ENCODE assay signal across 11 cellular contexts in genomic region chr17:38727661-38728220, GRCh38. TPM values are rescaled to one million over a fixed set of nuclear protein-coding genes. Genes with fewer than 3 reads are reported as not detected.
DNase-seq lines count a peak whose midpoint lies in the region; ATAC-seq and TF ChIP-seq lines count a peak whose summit lies in the region.
"Had no signal": no experiment of that assay in that cellular context is flagged by ENCODE, and none has a peak within 500 bp of the region (broad histone marks: within the 10 kb centered on the region; RNA-seq: fewer than 3 reads in every experiment).

No MANE protein-coding gene starts in this region.

- H3K4me3 Mint-ChIP-seq in natural killer cell = peak overlapping the region; percentile 89

- no peaks in the 10 kb centered on the region for H3K9me3 ChIP-seq in tibial nerve
- no peaks in the 10 kb centered on the region for H3K9me3 ChIP-seq in body of pancreas
- H3K9me3 ChIP-seq: sigmoid colon had no signal

- ATAC-seq in natural killer cell = peak; percentile 39 to 61 (median 42)
- ATAC-seq in stimulated activated naive CD8-positive, alpha-beta T cell treated with anti-CD3 and anti-CD28 coated beads, Interleukin-15, Interleukin-2, amounts not matched to agents 100 U/mL and 50 U/mL, for 24 hours = peak; percentile 57
- ATAC-seq in GM19395 (IDR thresholded peaks at IDR 0.05; ENCODE audit: unreplicated experiment) = no peak
- ATAC-seq in body of pancreas = no peak
- ATAC-seq: left ventricle myocardium superior had no signal

- no peak for TF ChIP-seq POLR2A in tibial nerve (IDR thresholded peaks at IDR 0.05)
- TF ChIP-seq POLR2A in body of pancreas (IDR thresholded peaks at IDR 0.05) = no peak

- H3K27me3 Mint-ChIP-seq in natural killer cell (ENCODE audit: low read depth in 2 of 2) = no peaks in the 10 kb centered on the region

- intact Hi-C loops in natural killer cell (cut with micrococcal nuclease) = loop anchor here (1.0 to 5.0 kb wide), 4 partner anchors 25 to 425 kb away; partner anchors contain the start of genes PLXDC1 and PSMB3
- intact Hi-C loops in body of pancreas (cut with DNase I) = no loop called here

- H3K27ac ChIP-seq in RWPE1 (peak overlapping the region; percentile 89), tibial nerve (no peak overlapping the region), body of pancreas (no peak overlapping the region)

- peaks cover 81 to 90% of the 10 kb centered on the region in 2 donors for H3K4me1 Mint-ChIP-seq in natural killer cell

- H3K4me1 ChIP-seq in tibial nerve = peaks cover 0 to 68% (median 44%) of the 10 kb centered on the region in 4 donors
- peaks cover 30% of the 10 kb centered on the region for H3K4me1 ChIP-seq in body of pancreas

- no peak for TF ChIP-seq EP300 in tibial nerve (IDR thresholded peaks at IDR 0.05)

- H3K27ac Mint-ChIP-seq in natural killer cell = peak overlapping the region; percentile 98 to 99

- POLR2A ChIA-PET in RWPE1 (lab: Yijun Ruan, JAX; ENCODE audit: low non-redundant PET) = interaction anchor here (0.6 kb wide), 1 partner anchor 45 kb away, joined by 6 read pairs; no protein-coding TSS in a partner anchor

- TF ChIP-seq CTCF in RWPE1 (conservative IDR thresholded peaks at IDR 0.05; ENCODE audit: low read depth) (no peak), natural killer cell (IDR thresholded peaks at IDR 0.05) (no peak), tibial nerve (IDR thresholded peaks at IDR 0.05) (no peak), body of pancreas (IDR thresholded peaks at IDR 0.05) (no peak)

- H3K36me3 Mint-ChIP-seq in natural killer cell = no peaks in the 10 kb centered on the region

- H3K4me3 ChIP-seq in tibial nerve (no peak overlapping the region), body of pancreas (no peak overlapping the region)
- H3K4me3 ChIP-seq: sigmoid colon had no signal

- WGBS in tibial nerve, 2 donors = 77 to 79% methylated on average over 9 of the region's 9 CpGs
- whole genome bisulfite sequencing in body of pancreas, 2 donors = 77 to 92% methylated on average over 9 of the region's 9 CpGs

- peaks cover 0 to 42% (median 0%) of the 10 kb centered on the region in 3 donors for H3K36me3 ChIP-seq in tibial nerve
- no peaks in the 10 kb centered on the region for H3K36me3 ChIP-seq in body of pancreas (replicated peaks in 1 of 2; ENCODE audit: insufficient read depth in 1 of 2, low read depth in 2 of 2)

- CTCF ChIA-PET in RWPE1 (lab: Yijun Ruan, JAX) = interaction anchor here (0.5 to 0.6 kb wide), 2 partner anchors 89 to 1677 kb away, joined by 3 to 4 read pairs; no protein-coding TSS in a partner anchor

- H3K9me3 Mint-ChIP-seq in natural killer cell = no peaks in the 10 kb centered on the region

- DNase-seq in RWPE1 (ENCODE audit: low spot score) (no peak), natural killer cell (peak; percentile 57), dedifferentiated amniotic fluid mesenchymal stem cell (ENCODE audit: extremely low spot score) (no peak), tibial nerve (ENCODE audit: low spot score in 2 of 2) (no peak), body of pancreas (no peak)
- peak; percentile 87 for DNase-seq in activated T-cell treated with anti-CD3 and anti-CD28 coated beads, Interleukin-2, amount 50 U/mL, for 48 hours
- DNase-seq in stimulated activated naive CD8-positive, alpha-beta T cell treated with anti-CD3 and anti-CD28 coated beads, Interleukin-15, Interleukin-2, amounts not matched to agents 100 U/mL and 50 U/mL, for 24 hours = peak; percentile 79
- DNase-seq: left ventricle myocardium superior, NCI-H1105 treated with DMSO at 0.1 percent for 48 hours, sigmoid colon had no signal

- H3K27me3 ChIP-seq in tibial nerve (no peaks in the 10 kb centered on the region), body of pancreas (no peaks in the 10 kb centered on the region)
- H3K27me3 ChIP-seq: sigmoid colon had no signal

RNA-seq across cellular contexts. Expression of gene CISD3, which starts 2.4 kb away (rescaled TPM):
- total RNA-seq in natural killer cell (10 to 100 TPM; 32.6 to 37.4 (median 33.9) TPM), tibial nerve (10 to 100 TPM; 10.2 to 19.2 (median 16.5) TPM), body of pancreas (10 to 100 TPM; 11.2 TPM)

RNA-seq across cellular contexts. Expression of gene PCGF2, which starts 20.4 kb away (rescaled TPM):
- total RNA-seq in natural killer cell (under 1 TPM in 1 of 3 donors, not detected in 2; 0.12 TPM), tibial nerve (10 to 100 TPM in 3 of 4 donors, 1 to 10 TPM in 1; 7.7 to 50.0 (median 17.6) TPM), body of pancreas (1 to 10 TPM; 5.9 to 9.3 TPM)

RNA-seq across cellular contexts. Expression of gene MLLT6, which starts 22.7 kb away (rescaled TPM):
- total RNA-seq in natural killer cell (100 to 1,000 TPM; 478 to 578 (median 485) TPM), tibial nerve (100 to 1,000 TPM in 2 of 4 donors, 10 to 100 TPM in 2; 83.9 to 185 (median 116) TPM), body of pancreas (100 to 1,000 TPM in 1 of 2 donors, 10 to 100 TPM in 1; 90.8 to 121 TPM)

RNA-seq across cellular contexts. Expression of gene PSMB3, which starts 24.8 kb away (rescaled TPM):
- total RNA-seq in natural killer cell = 100 to 1,000 TPM; 102 to 129 (median 118) TPM
- 100 to 1,000 TPM in 3 of 4 donors, 10 to 100 TPM in 1; 88.8 to 146 (median 141) TPM for total RNA-seq in tibial nerve
- total RNA-seq in body of pancreas = 10 to 100 TPM; 68.2 to 99.2 TPM

RNA-seq across cellular contexts. Expression of gene EPOP, which starts 53.0 kb away (rescaled TPM):
- total RNA-seq in natural killer cell (1 to 10 TPM in 2 of 3 donors, under 1 TPM in 1; 0.66 to 1.9 (median 1.1) TPM), tibial nerve (1 to 10 TPM; 1.3 to 5.7 (median 4.6) TPM), body of pancreas (10 to 100 TPM in 1 of 2 donors, 1 to 10 TPM in 1; 3.9 to 11.2 TPM)

Comparison
In these comparisons a context has a peak if more than half of its experiments do, and no peak if none do; other contexts are left out.
1. DNase-seq: peak in activated T-cell treated with anti-CD3 and anti-CD28 coated beads, Interleukin-2, amount 50 U/mL, for 48 hours (2 of 2), natural killer cell (single experiment) and stimulated activated naive CD8-positive, alpha-beta T cell treated with anti-CD3 and anti-CD28 coated beads, Interleukin-15, Interleukin-2, amounts not matched to agents 100 U/mL and 50 U/mL, for 24 hours (single experiment); none in RWPE1 (single experiment), dedifferentiated amniotic fluid mesenchymal stem cell (single experiment), tibial nerve (0 of 2) and body of pancreas (0 of 4).
2. ATAC-seq: peak in natural killer cell (3 of 3) and stimulated activated naive CD8-positive, alpha-beta T cell treated with anti-CD3 and anti-CD28 coated beads, Interleukin-15, Interleukin-2, amounts not matched to agents 100 U/mL and 50 U/mL, for 24 hours (single experiment); none in GM19395 (single experiment) and body of pancreas (single experiment).
3. RNA of gene PCGF2, which starts 20.4 kb away (total RNA-seq): 7.7 to 50.0 TPM in tibial nerve and 5.9 to 9.3 TPM in body of pancreas; 0.12 TPM in natural killer cell; every median in the first group is over 4 times any median in the second.